Comparison of ENCODE assay signal across 20 cellular contexts in genomic region chr2:234145511-234145910, GRCh38.
"Had no signal": no experiment of that assay in that cellular context is flagged by ENCODE, and none has a peak within 500 bp of the region (broad histone marks: within the 10 kb centered on the region; RNA-seq: fewer than 3 reads in every experiment).

No MANE protein-coding gene starts in this region.

- H3K4me3 ChIP-seq: gastroesophageal sphincter, mucosa of descending colon, ovary, right atrium auricular region, sigmoid colon, skin epidermis, testis, tibial nerve, upper lobe of right lung, vagina had no signal

- H3K36me3 Mint-ChIP-seq: naive thymus-derived CD8-positive, alpha-beta T cell; stimulated activated naive B cell treated with anti-CD40 and anti-IgM and Interleukin-4, amounts not matched to agents 10 μg/mL and 1 μg/mL and 100 μg/mL, for 72 hours had no signal

- H3K27ac Mint-ChIP-seq: stimulated activated naive B cell treated with anti-CD40 and anti-IgM and Interleukin-4, amounts not matched to agents 10 μg/mL and 1 μg/mL and 100 μg/mL, for 72 hours; stimulated activated naive CD8-positive, alpha-beta T cell treated with anti-CD3 and anti-CD28 coated beads, Interleukin-15, amount 100 ng/mL, for 72 hours had no signal

- H3K36me3 ChIP-seq: gastroesophageal sphincter, ovary, right atrium auricular region, sigmoid colon, tibial nerve, upper lobe of right lung, vagina had no signal

- H3K27me3 ChIP-seq: ovary, right atrium auricular region, sigmoid colon, testis, tibial nerve, upper lobe of right lung, vagina had no signal

- H3K4me1 ChIP-seq: gastroesophageal sphincter, right atrium auricular region, sigmoid colon, testis had no signal

- H3K9me3 ChIP-seq: gastroesophageal sphincter, mucosa of descending colon, ovary, right atrium auricular region, sigmoid colon, testis, tibial nerve, upper lobe of right lung, vagina had no signal

- H3K27ac ChIP-seq: gastroesophageal sphincter, ovary, right atrium auricular region, sigmoid colon, testis, tibial nerve, upper lobe of right lung, vagina had no signal

- DNase-seq: dermis blood vessel endothelial cell; glutamatergic neuron; islet precursor cell; mammary epithelial cell; mucosa of descending colon; naive thymus-derived CD8-positive, alpha-beta T cell; ovary; sigmoid colon; stimulated activated CD4-positive, alpha-beta T cell treated with anti-CD3 and anti-CD28 coated beads, Interleukin-2, amount 100 ng/mL, for 24 hours; stimulated activated CD4-positive, alpha-beta T cell treated with anti-CD3 and anti-CD28 coated beads, Interleukin-4, amount 100 ng/mL, for 4 hours; stimulated activated naive B cell treated with anti-CD40 and anti-IgM and Interleukin-4, amounts not matched to agents 10 μg/mL and 1 μg/mL and 100 μg/mL, for 72 hours; stimulated activated naive CD8-positive, alpha-beta T cell treated with anti-CD3 and anti-CD28 coated beads, Interleukin-15, amount 100 ng/mL, for 72 hours; testis; upper lobe of right lung had no signal

- H3K4me3 Mint-ChIP-seq: neural crest cell; stimulated activated naive B cell treated with anti-CD40 and anti-IgM and Interleukin-4, amounts not matched to agents 10 μg/mL and 1 μg/mL and 100 μg/mL, for 72 hours; stimulated activated naive CD8-positive, alpha-beta T cell treated with anti-CD3 and anti-CD28 coated beads, Interleukin-15, amount 100 ng/mL, for 72 hours had no signal

- H3K27me3 Mint-ChIP-seq: naive thymus-derived CD8-positive, alpha-beta T cell; stimulated activated naive CD8-positive, alpha-beta T cell treated with anti-CD3 and anti-CD28 coated beads, Interleukin-15, amount 100 ng/mL, for 72 hours had no signal

- H3K9me3 Mint-ChIP-seq: naive thymus-derived CD8-positive, alpha-beta T cell; neural crest cell; stimulated activated naive B cell treated with anti-CD40 and anti-IgM and Interleukin-4, amounts not matched to agents 10 μg/mL and 1 μg/mL and 100 μg/mL, for 72 hours; stimulated activated naive CD8-positive, alpha-beta T cell treated with anti-CD3 and anti-CD28 coated beads, Interleukin-15, amount 100 ng/mL, for 72 hours had no signal

- ATAC-seq: gastroesophageal sphincter; mucosa of descending colon; naive thymus-derived CD8-positive, alpha-beta T cell; stimulated activated naive B cell treated with anti-CD40 and anti-IgM and Interleukin-4, amounts not matched to agents 10 μg/mL and 1 μg/mL and 100 μg/mL, for 72 hours; stimulated activated naive CD8-positive, alpha-beta T cell treated with anti-CD3 and anti-CD28 coated beads, Interleukin-15, amount 100 ng/mL, for 72 hours; upper lobe of right lung had no signal
